In the genomic region with DNA sequence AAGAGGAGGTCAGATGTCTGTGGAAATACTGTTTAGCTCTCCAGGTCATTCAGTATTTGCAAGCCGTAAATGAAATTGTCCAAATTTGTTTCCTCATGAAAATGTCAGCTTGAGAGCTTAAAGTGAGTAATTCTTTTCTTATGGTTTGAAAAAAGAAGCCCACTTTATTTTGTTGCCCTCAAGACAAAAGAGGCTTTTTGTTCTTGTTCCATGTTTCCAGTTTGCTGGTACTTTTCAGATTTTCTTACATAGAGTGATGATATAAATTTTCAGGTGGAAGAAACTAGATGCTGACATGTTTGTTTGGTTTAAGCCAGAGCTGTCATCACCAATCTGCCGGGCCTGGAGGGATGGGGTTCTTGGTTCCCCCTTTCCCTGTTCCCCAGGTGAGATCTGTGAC, we compare ENCODE assay signal across 5 cellular contexts.
"Had no signal": no experiment of that assay in that cellular context is flagged by ENCODE, and none has a peak within 500 bp of the region (broad histone marks: within the 10 kb centered on the region; RNA-seq: fewer than 3 reads in every experiment).

No MANE protein-coding gene starts in this region.

- DNase-seq: GM23248, GOT3, H7, HCEC 1CT, HFFc6 had no signal
